7 cellular contexts compared by ENCODE assay signal in the genomic region with DNA sequence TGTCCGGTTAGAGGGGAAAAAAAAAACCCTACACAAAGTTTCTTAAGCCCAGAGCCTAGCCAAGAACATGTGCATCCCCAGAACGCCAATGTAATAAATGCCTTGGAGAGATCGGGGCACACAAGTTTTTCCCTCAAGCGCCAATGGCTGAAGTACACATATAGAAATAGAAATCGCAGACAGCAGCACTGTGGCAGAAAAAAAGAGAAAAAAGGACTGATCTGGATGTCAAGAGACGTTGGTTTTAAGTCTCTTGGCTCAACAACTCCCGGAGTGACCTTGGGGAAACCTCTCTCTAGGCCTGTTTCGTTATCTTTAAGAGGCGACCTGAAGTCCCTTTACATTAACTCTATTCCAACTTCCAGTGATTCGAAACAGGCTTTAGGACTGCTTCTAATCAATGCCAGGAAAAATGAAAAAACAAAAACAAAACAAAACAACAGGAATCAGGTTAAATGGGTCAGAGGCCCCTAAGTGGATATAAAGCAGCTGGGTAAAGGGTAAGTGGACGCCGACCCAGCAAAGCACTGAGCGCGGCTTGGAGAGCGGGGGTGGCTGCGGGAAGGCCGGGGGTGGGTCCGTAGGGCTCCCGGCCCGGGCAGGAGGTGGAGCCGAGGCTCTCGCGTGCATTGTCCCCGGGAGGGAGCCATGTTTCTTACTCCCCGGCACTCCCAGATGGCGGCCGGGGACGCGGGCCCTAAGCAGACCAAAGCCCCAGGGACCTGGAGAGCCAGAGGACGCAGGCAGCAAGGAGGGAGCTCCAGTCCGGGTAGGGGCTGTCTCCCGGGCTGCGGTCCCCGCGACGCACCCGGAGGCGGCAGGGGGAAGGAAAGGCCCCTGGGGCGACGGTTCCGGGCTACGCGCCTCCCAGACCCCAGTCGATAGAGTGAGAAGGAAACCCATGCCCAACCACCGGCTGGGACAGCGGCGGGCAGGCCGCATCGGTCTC. TPM values are rescaled to one million over a fixed set of nuclear protein-coding genes. Genes with fewer than 3 reads are reported as not detected.
DNase-seq lines count a peak whose midpoint lies in the region; ATAC-seq and TF ChIP-seq lines count a peak whose summit lies in the region.

No MANE protein-coding gene starts in this region.

- H3K36me3 Mint-ChIP-seq in activated B cell treated with CpG ODN at 0.5 μM for 24 hours (ENCODE audit: low read depth), result peaks cover 30% of the 10 kb centered on the region

- POLR2A ChIA-PET in activated B cell treated with CpG ODN at 0.5 μM for 24 hours (lab: Charles Lee), result interaction anchor here (0.6 to 2.2 kb wide), 5 partner anchors 19 to 437 kb away, joined by 3 to 13 read pairs (median 5); a partner anchor contains a TSS

- no peaks in the 10 kb centered on the region for H3K9me3 Mint-ChIP-seq in activated B cell treated with CpG ODN at 0.5 μM for 24 hours

- CTCF ChIA-PET in activated B cell treated with CpG ODN at 0.5 μM for 24 hours (lab: Charles Lee), result interaction anchor here (1.7 kb wide), 1 partner anchor 25 kb away, joined by 5 read pairs; a partner anchor contains a TSS

- ATAC-seq in GM21723 (IDR thresholded peaks at IDR 0.05; ENCODE audit: unreplicated experiment) (peak; percentile 69), activated B cell treated with CpG ODN at 0.5 μM for 24 hours (ENCODE audit: low read depth) (peak; percentile 61)

- intact Hi-C loops in activated B cell treated with CpG ODN at 0.5 μM for 24 hours (cut with micrococcal nuclease), result loop anchor here (1.0 to 10.0 kb wide), 11 partner anchors 19 to 795 kb away; a partner anchor contains a TSS

- no peaks in the 10 kb centered on the region for H3K27me3 Mint-ChIP-seq in activated B cell treated with CpG ODN at 0.5 μM for 24 hours

- peak; percentile 73 for DNase-seq in KBM-7
- DNase-seq in activated B cell treated with CpG ODN at 0.5 μM for 24 hours, result no peak
- peak; percentile 61 for DNase-seq in cerebellum (ENCODE audit: low spot score)
- DNase-seq in kidney tubule cell (ENCODE audit: low spot score), result peak; percentile 81
- peak in 3 of 4 experiments; percentile 24 to 57 (median 44) for DNase-seq in stimulated activated CD4-positive, alpha-beta T cell treated with anti-CD3 and anti-CD28 coated beads, Interleukin-1b, Interleukin-23, amount 100 ng/mL, for 24 hours (ENCODE audit: low read depth in 4 of 4, low spot score in 1 of 4)

- no peak for TF ChIP-seq CTCF in activated B cell treated with CpG ODN at 0.5 μM for 24 hours (IDR thresholded peaks at IDR 0.05)

- in situ Hi-C loops in KBM-7 (cut with MboI; ENCODE audit: low pct_unique_long_range_greater_than_20kb, low sequenced_read_pairs), result no loop called here

- peak; percentile 58 for TF ChIP-seq POLR2A in GM10847 (IDR thresholded peaks at IDR 0.05; ENCODE audit: extremely low read depth, insufficient read length)

- peak overlapping the region; percentile 89 for H3K4me3 Mint-ChIP-seq in activated B cell treated with CpG ODN at 0.5 μM for 24 hours

- peaks cover 50% of the 10 kb centered on the region for H3K4me1 Mint-ChIP-seq in activated B cell treated with CpG ODN at 0.5 μM for 24 hours

- peak overlapping the region; percentile 93 for H3K27ac Mint-ChIP-seq in activated B cell treated with CpG ODN at 0.5 μM for 24 hours

RNA-seq across cellular contexts. Expression of a gene that starts 0.8 kb away (rescaled TPM):
- total RNA-seq in activated B cell treated with CpG ODN at 0.5 μM for 24 hours (109 and 114 TPM in 2 replicates), cerebellum (62.1 TPM)

RNA-seq across cellular contexts. Expression of a gene that starts 24.1 kb away (rescaled TPM):
- total RNA-seq in activated B cell treated with CpG ODN at 0.5 μM for 24 hours (14.4 and 15.0 TPM in 2 replicates), cerebellum (36.7 TPM)

RNA-seq across cellular contexts. Expression of a gene that starts 50.3 kb away (rescaled TPM):
- total RNA-seq in activated B cell treated with CpG ODN at 0.5 μM for 24 hours (0.15 and 0.33 TPM in 2 replicates), cerebellum (7.8 TPM)
